In the genomic region with DNA sequence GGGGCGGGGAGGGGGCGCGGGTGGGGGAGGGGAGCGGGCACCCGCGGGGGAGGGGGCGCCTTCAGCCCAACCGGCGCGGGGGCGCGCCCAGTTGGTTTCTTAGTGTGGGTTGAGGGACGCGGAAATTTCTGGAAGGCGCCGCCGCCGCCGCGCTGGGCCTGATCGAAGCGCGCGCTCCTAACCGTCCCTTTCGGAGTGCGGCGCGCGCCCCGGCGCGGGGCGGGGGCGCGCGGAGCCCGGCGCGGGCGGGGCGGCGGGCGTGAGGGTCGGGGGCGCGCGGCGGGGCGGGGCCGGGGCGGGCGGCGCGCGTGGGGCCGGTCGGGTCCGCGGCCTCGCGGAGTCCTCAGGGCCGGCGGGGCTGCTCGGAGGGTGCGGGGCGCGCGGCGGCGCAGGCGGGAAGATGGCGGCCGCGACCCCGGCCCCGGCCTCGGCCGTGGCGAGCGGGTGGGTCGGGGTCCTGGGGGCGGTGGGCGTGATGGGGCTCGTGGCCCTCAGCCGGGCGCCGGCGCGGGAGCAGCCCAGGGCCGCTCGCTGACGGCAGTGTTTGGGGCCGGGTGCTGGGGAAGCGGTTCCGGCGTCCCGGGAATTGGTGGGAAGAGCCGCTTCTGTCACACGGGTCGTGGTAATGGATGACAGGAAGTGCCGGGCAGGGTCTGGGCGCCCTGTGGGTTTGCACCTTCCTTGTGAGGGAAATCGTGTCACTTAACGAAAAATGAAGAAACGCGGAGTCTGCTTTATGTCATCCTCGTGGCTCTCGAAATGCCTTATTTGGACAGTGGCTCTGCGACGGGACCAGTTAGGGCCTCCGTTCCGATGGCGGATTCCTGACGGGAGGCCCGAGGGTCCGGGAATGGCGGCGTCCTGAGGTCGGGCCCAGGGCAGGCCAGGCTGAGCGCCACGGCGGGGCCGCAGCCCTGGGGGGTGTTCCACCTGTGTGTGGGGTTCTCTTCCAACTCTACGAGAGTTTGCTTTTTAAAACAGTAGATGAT, we compare ENCODE assay signal across 9 cellular contexts. TPM values are rescaled to one million over a fixed set of nuclear protein-coding genes. Genes with fewer than 3 reads are reported as not detected.
DNase-seq lines count a peak whose midpoint lies in the region; ATAC-seq and TF ChIP-seq lines count a peak whose summit lies in the region.
"Had no signal": no experiment of that assay in that cellular context is flagged by ENCODE, and none has a peak within 500 bp of the region (broad histone marks: within the 10 kb centered on the region; RNA-seq: fewer than 3 reads in every experiment).

No MANE protein-coding gene starts in this region.

- peaks cover 3 to 34% (median 19%) of the 10 kb centered on the region in 5 donors for H3K4me1 ChIP-seq in subcutaneous abdominal adipose tissue (ENCODE audit: control insufficient read depth in 5 of 5, insufficient read depth in 5 of 5, low read length in 5 of 5)

- H3K9me3 Mint-ChIP-seq in nephron progenitor cell, result peaks cover 33% of the 10 kb centered on the region

- peak overlapping the region; percentile 98 for H3K27ac Mint-ChIP-seq in nephron progenitor cell

- no peaks in the 10 kb centered on the region for H3K36me3 ChIP-seq in subcutaneous abdominal adipose tissue (ENCODE audit: control insufficient read depth in 5 of 5, insufficient read depth in 5 of 5, low read length in 5 of 5)

- H3K4me1 Mint-ChIP-seq in nephron progenitor cell, result peaks cover 23% of the 10 kb centered on the region

- H3K9ac ChIP-seq in subcutaneous abdominal adipose tissue (ENCODE audit: low read length in 5 of 5), result peak overlapping the region; percentile 50 to 96 (median 95)

- DNase-seq in DMS53 (lab: John Stamatoyannopoulos, UW), result peak; percentile 88
- peak in 51 of 76 experiments; percentile 14 to 76 (median 57) for DNase-seq in HUDEP-2 (lab: John Stamatoyannopoulos, UW; ENCODE audit: unreplicated experiment in 76 of 76)
- peak; percentile 63 for DNase-seq in activated T-helper 9 cell treated with anti-CD3 and anti-CD28 coated beads, Interleukin-2, amount 50 U/mL, for 16 hours (ENCODE audit: low read depth)
- peak; percentile 56 for DNase-seq in fibroblast of the aortic adventitia (ENCODE audit: low read depth)
- DNase-seq in nephron progenitor cell, result no peak

- TF ChIP-seq CTCF in fibroblast of the aortic adventitia (IDR thresholded peaks at IDR 0.05; ENCODE audit: insufficient read depth, low read length), result no peak
- no peak for TF ChIP-seq CTCF in nephron progenitor cell (IDR thresholded peaks at IDR 0.05)

- peak overlapping the region; percentile 88 for H3K4me3 Mint-ChIP-seq in nephron progenitor cell

- peak overlapping the region; percentile 85 for H3K4me3 ChIP-seq in fibroblast of the aortic adventitia (ENCODE audit: low read depth, low read length)
- H3K4me3 ChIP-seq in subcutaneous abdominal adipose tissue (ENCODE audit: low read depth in 1 of 5, low read length in 5 of 5), result peak overlapping the region; percentile 77 to 87 (median 86)

- peak; percentile 26 for ATAC-seq in GM21390 (IDR thresholded peaks at IDR 0.05; ENCODE audit: unreplicated experiment)

- H3K36me3 Mint-ChIP-seq in nephron progenitor cell (ENCODE audit: low read depth), result peaks cover 38% of the 10 kb centered on the region

- no peaks in the 10 kb centered on the region for H3K9me3 ChIP-seq in subcutaneous abdominal adipose tissue (ENCODE audit: control insufficient read depth in 5 of 5, low read length in 5 of 5)

- no peaks in the 10 kb centered on the region for H3K27me3 ChIP-seq in subcutaneous abdominal adipose tissue (ENCODE audit: control insufficient read depth in 5 of 5, insufficient read depth in 4 of 5, low read length in 5 of 5)

- peaks cover 3% of the 10 kb centered on the region for H3K27me3 Mint-ChIP-seq in nephron progenitor cell (ENCODE audit: low read depth, poor library complexity)

- peak overlapping the region; percentile 93 for H3K27ac ChIP-seq in subcutaneous abdominal adipose tissue (ENCODE audit: low read depth, low read length)

TF ChIP-seq in PFSK-1, 5 proteins besides CTCF, POLR2A, EP300 and RAD21:
- TF ChIP-seq TAF1 (IDR thresholded peaks at IDR 0.05; ENCODE audit: borderline replicate concordance, insufficient read depth, low read length) (peak; percentile 57; the same call in 1 of the 2 replicates), FOXP2 (optimal IDR thresholded peaks at IDR 0.05; ENCODE audit: borderline replicate concordance, extremely low read depth, extremely low read length, insufficient read depth) (no peak), REST (IDR thresholded peaks at IDR 0.05; ENCODE audit: insufficient read depth in 1 of 2, low read depth in 2 of 2, low read length in 2 of 2) (0 out of 4 replicates have a peak, but pooled peaks of 1 of the 2 experiments have one; percentile 25), POLR2AphosphoS5 (IDR thresholded peaks at IDR 0.05; ENCODE audit: low read depth, low read length) (0 out of 2 replicates have a peak, but pooled peaks have one; percentile 21), SIN3A (IDR thresholded peaks at IDR 0.05; ENCODE audit: borderline replicate concordance, insufficient read depth, low read length) (no peak)

RNA-seq across cellular contexts. Expression of gene PKNOX1, which starts 0.8 kb away (rescaled TPM):
- polyA plus RNA-seq in PFSK-1 (2012; ENCODE audit: insufficient read length, low read depth), result 28.7 TPM
- total RNA-seq in fibroblast of the aortic adventitia (ENCODE audit: low replicate concordance), result 11.2 and 12.7 TPM in 2 replicates

RNA-seq across cellular contexts. Expression of gene ERVH48-1, which starts 49.7 kb away (rescaled TPM):
- 20.4 TPM for polyA plus RNA-seq in PFSK-1 (2012; ENCODE audit: insufficient read length, low read depth)
- 0.74 TPM in 1 of 2 replicates, not detected in the other for total RNA-seq in fibroblast of the aortic adventitia (ENCODE audit: low replicate concordance)
- total RNA-seq: subcutaneous adipose tissue had no signal
